Comparison of ENCODE assay signal across 7 cellular contexts in genomic region chr6:119176445-119176844, GRCh38.
"Had no signal": no experiment of that assay in that cellular context is flagged by ENCODE, and none has a peak within 500 bp of the region (broad histone marks: within the 10 kb centered on the region; RNA-seq: fewer than 3 reads in every experiment).

No MANE protein-coding gene starts in this region.

- H3K27ac ChIP-seq: GM23248 had no signal

- ATAC-seq: HCT116 had no signal

- H3K36me3 ChIP-seq: HAP-1 had no signal

- H3K9me3 ChIP-seq: HAP-1 had no signal

- DNase-seq: GM23248, GOT3, H7, HFFc6 had no signal

- H3K27ac Mint-ChIP-seq: HFFc6, IgD-negative memory B cell had no signal

- H3K4me3 Mint-ChIP-seq: HFFc6, IgD-negative memory B cell had no signal

- H3K4me1 Mint-ChIP-seq: IgD-negative memory B cell had no signal

- H3K4me3 ChIP-seq: GM23248, HAP-1 had no signal

- H3K9ac ChIP-seq: GM23248 had no signal

- H3K27me3 Mint-ChIP-seq: IgD-negative memory B cell had no signal

- H3K9me3 Mint-ChIP-seq: HFFc6, IgD-negative memory B cell had no signal

- H2AFZ ChIP-seq: GM23248 had no signal
